In the genomic region with DNA sequence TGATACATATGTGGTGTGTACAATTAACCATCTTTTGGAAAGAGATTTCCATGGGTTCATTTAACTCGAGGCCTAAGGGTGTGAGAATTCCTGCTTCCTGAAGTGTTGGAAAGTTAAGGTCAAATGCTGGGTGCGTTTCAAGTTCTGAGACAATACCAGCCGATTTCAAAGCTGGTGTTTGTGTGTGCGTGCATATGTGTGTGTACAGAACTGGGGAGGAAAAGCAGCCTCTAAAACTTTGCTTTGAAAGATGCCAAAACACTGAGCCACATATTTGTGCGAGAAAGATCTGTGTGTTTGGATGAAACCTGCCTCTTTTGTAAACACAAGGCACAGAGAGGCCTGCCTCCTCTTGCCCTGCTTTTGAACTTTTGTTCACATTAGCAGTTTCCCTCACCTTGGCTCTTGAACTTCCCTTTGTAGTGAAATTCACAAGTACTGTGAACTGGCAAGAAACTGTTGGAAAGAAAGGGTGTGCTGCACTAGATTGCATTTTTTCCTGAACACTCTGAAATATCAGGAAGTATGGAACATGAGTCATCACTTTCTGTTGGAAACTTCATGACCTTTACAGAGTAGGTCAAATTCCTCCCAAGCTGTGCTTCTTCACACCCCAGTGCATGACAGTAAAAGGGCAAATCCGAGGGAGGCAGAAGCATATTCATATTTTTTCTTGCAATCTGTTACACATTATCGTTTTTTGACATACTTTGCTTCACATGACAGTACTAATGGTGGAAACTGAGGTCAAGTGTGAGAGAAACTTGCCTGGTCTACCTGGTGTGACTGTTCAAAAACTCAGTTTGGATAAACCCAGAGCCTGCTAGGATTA, we compare ENCODE assay signal across 9 cellular contexts. TPM values are rescaled to one million over a fixed set of nuclear protein-coding genes. Genes with fewer than 3 reads are reported as not detected.
DNase-seq lines count a peak whose midpoint lies in the region; ATAC-seq and TF ChIP-seq lines count a peak whose summit lies in the region.
"Had no signal": no experiment of that assay in that cellular context is flagged by ENCODE, and none has a peak within 500 bp of the region (broad histone marks: within the 10 kb centered on the region; RNA-seq: fewer than 3 reads in every experiment).

No MANE protein-coding gene starts in this region.

- peak overlapping the region; percentile 96 for H3K27ac Mint-ChIP-seq in neural crest cell (ENCODE audit: unreplicated experiment)
- H3K27ac Mint-ChIP-seq in activated T-helper 17 cell treated with anti-CD3 and anti-CD28 coated beads, Interleukin-2, amount 50 U/mL, for 72 hours, result no peak overlapping the region
- H3K27ac Mint-ChIP-seq: naive B cell had no signal

- WGBS in esophagus, 2 donors, result 9 to 31% methylated on average over 7 of the region's 7 CpGs

- BruUV-seq in PC-9 (replicated peaks; lab: Mats Ljungman, UMichigan), result no TSS peak

- H3K9me2 ChIP-seq in PC-9 (ENCODE audit: insufficient read depth), result no peaks in the 10 kb centered on the region

- no peaks in the 10 kb centered on the region for H3K27me3 ChIP-seq in AG04450 (ENCODE audit: control insufficient read depth, insufficient read depth, low read length)
- no peaks in the 10 kb centered on the region for H3K27me3 ChIP-seq in PC-9 (ENCODE audit: insufficient read depth, low read depth)
- no peaks in the 10 kb centered on the region for H3K27me3 ChIP-seq in esophagus (ENCODE audit: control insufficient read depth in 1 of 2, insufficient read depth in 2 of 2, low read length in 2 of 2)

- ATAC-seq in HG02571 (IDR thresholded peaks at IDR 0.05; ENCODE audit: unreplicated experiment), result no peak
- ATAC-seq in activated T-helper 17 cell treated with anti-CD3 and anti-CD28 coated beads, Interleukin-2, amount 50 U/mL, for 72 hours (replicated peaks), result no peak

- H3K27me3 Mint-ChIP-seq in neural crest cell (ENCODE audit: low read depth), result no peaks in the 10 kb centered on the region
- H3K27me3 Mint-ChIP-seq in activated T-helper 17 cell treated with anti-CD3 and anti-CD28 coated beads, Interleukin-2, amount 50 U/mL, for 72 hours, result peaks cover 22% of the 10 kb centered on the region

- TF ChIP-seq CTCF in AG04450 (IDR thresholded peaks at IDR 0.05; ENCODE audit: low read depth, low read length) (no peak), PC-9 (conservative IDR thresholded peaks at IDR 0.05) (no peak), neural crest cell (conservative IDR thresholded peaks at IDR 0.05) (no peak)

- H3K4me3 ChIP-seq in AG04450 (ENCODE audit: low read depth, low read length) (no peak overlapping the region), PC-9 (no peak overlapping the region), esophagus (ENCODE audit: low read depth in 1 of 2, low read length in 2 of 2) (no peak overlapping the region)

- peak overlapping the region; percentile 58; the same call in 1 of the 2 replicates for H2AFZ ChIP-seq in PC-9

- DNase-seq in AG04450 (ENCODE audit: low read depth, low spot score) (peak; percentile 75), PC-9 (peak; percentile 35 to 83), neural crest cell (ENCODE audit: low read depth, low spot score) (no peak), RPMI8226 (no peak)
- no peak for DNase-seq in activated T-cell treated with anti-CD3 and anti-CD28 coated beads, Interleukin-2, amount 50 U/mL, for 48 hours
- DNase-seq: naive B cell had no signal

- H3K79me2 ChIP-seq in PC-9 (ENCODE audit: low read depth), result no peaks in the 10 kb centered on the region

- CTCF ChIA-PET in AG04450 (lab: Charles Lee) (interaction anchor here (0.8 to 2.4 kb wide), 2 partner anchors 55 to 296 kb away, joined by 3 to 9 read pairs; no protein-coding TSS in a partner anchor), PC-9 (lab: Charles Lee) (interaction anchor here (0.6 kb wide), 1 partner anchor 296 kb away, joined by 5 read pairs; no protein-coding TSS in a partner anchor)

- intact Hi-C loops in PC-9 (cut with micrococcal nuclease; ENCODE audit: unreplicated experiment), result loop anchor here (5.0 kb wide), 2 partner anchors 60 to 230 kb away; no protein-coding TSS in a partner anchor

- H3K4me1 ChIP-seq in PC-9 (replicated peaks; ENCODE audit: insufficient read depth) (peaks cover 24% of the 10 kb centered on the region), esophagus (ENCODE audit: control insufficient read depth in 2 of 2, insufficient read depth in 2 of 2, low read length in 1 of 2) (peaks cover 0 to 4% of the 10 kb centered on the region in 2 donors)

- peak overlapping the region; percentile 48 for H3K4me2 ChIP-seq in PC-9

- H3K4me1 Mint-ChIP-seq in neural crest cell, result peaks cover 35% of the 10 kb centered on the region
- H3K4me1 Mint-ChIP-seq in activated T-helper 17 cell treated with anti-CD3 and anti-CD28 coated beads, Interleukin-2, amount 50 U/mL, for 72 hours, result no peaks in the 10 kb centered on the region
- H3K4me1 Mint-ChIP-seq: naive B cell had no signal

- no peaks in the 10 kb centered on the region for H3K36me3 Mint-ChIP-seq in neural crest cell (ENCODE audit: low read depth)
- H3K36me3 Mint-ChIP-seq in activated T-helper 17 cell treated with anti-CD3 and anti-CD28 coated beads, Interleukin-2, amount 50 U/mL, for 72 hours (ENCODE audit: low read depth), result no peaks in the 10 kb centered on the region
- H3K36me3 Mint-ChIP-seq: naive B cell had no signal

- POLR2A ChIA-PET in AG04450 (lab: Yijun Ruan, JAX), result interaction anchor here (0.7 kb wide), 1 partner anchor 343 kb away, joined by 3 read pairs; no protein-coding TSS in a partner anchor
- POLR2A ChIA-PET in PC-9 (lab: Charles Lee; ENCODE audit: unreplicated experiment), result no interaction called here

- H4K20me1 ChIP-seq in PC-9 (ENCODE audit: insufficient read depth), result no peaks in the 10 kb centered on the region

- H3K27ac ChIP-seq in AG04450 (ENCODE audit: low read depth, low read length) (peak overlapping the region; percentile 89), PC-9 (peak overlapping the region; percentile 96), esophagus (ENCODE audit: low read depth in 2 of 2, low read length in 1 of 2) (peak overlapping the region; percentile 79 to 85)

- H3K9me3 ChIP-seq in AG04450 (ENCODE audit: control insufficient read depth, insufficient read depth, low read length) (no peaks in the 10 kb centered on the region), PC-9 (ENCODE audit: insufficient read depth, low read depth) (peaks cover 5% of the 10 kb centered on the region; the same call in 1 of the 2 replicates), esophagus (ENCODE audit: control insufficient read depth in 2 of 2, insufficient read depth in 1 of 2, low read depth in 1 of 2, low read length in 1 of 2) (no peaks in the 10 kb centered on the region)

- no peaks in the 10 kb centered on the region for H3K36me3 ChIP-seq in PC-9 (ENCODE audit: low read depth)
- H3K36me3 ChIP-seq in esophagus (ENCODE audit: control insufficient read depth in 2 of 2, insufficient read depth in 2 of 2, low read length in 1 of 2), result no peaks in the 10 kb centered on the region

- no peak overlapping the region for H3K4me3 Mint-ChIP-seq in neural crest cell
- no peak overlapping the region for H3K4me3 Mint-ChIP-seq in activated T-helper 17 cell treated with anti-CD3 and anti-CD28 coated beads, Interleukin-2, amount 50 U/mL, for 72 hours
- H3K4me3 Mint-ChIP-seq: naive B cell had no signal

- H3F3A ChIP-seq in PC-9 (ENCODE audit: insufficient read depth, low read depth), result peaks cover 18% of the 10 kb centered on the region; the same call in 1 of the 2 replicates

- H3K9me3 Mint-ChIP-seq in neural crest cell, result no peaks in the 10 kb centered on the region
- H3K9me3 Mint-ChIP-seq in activated T-helper 17 cell treated with anti-CD3 and anti-CD28 coated beads, Interleukin-2, amount 50 U/mL, for 72 hours, result no peaks in the 10 kb centered on the region

RNA-seq across cellular contexts. Expression of gene CAVIN2, which starts 20.0 kb away (rescaled TPM):
- polyA plus RNA-seq in AG04450 (2011; rRNA removed), result 22.0 and 26.1 TPM in 2 replicates
- polyA minus RNA-seq in AG04450 (2011; rRNA and poly(A)+ RNA removed), result 28.8 and 33.0 TPM in 2 replicates
- 2.3 and 2.5 TPM in 2 replicates for total RNA-seq in PC-9 (2021)
- 10 to 100 TPM in 1 of 2 donors, 1 to 10 TPM in 1; 6.5 to 11.1 TPM for polyA plus RNA-seq in esophagus
- total RNA-seq in neural crest cell, result not detected in 2 replicates
- total RNA-seq in activated T-helper 17 cell treated with anti-CD3 and anti-CD28 coated beads, Interleukin-2, amount 50 U/mL, for 72 hours, result under 1 TPM in 1 of 2 donors, not detected in 1; 0.15 TPM

Comparison
In these comparisons a context has a peak if more than half of its experiments do, and no peak if none do; other contexts are left out.
1. DNase-seq: peak in AG04450 (single experiment) and PC-9 (2 of 2); none in neural crest cell (single experiment), activated T-cell treated with anti-CD3 and anti-CD28 coated beads, Interleukin-2, amount 50 U/mL, for 48 hours (0 of 2) and RPMI8226 (single experiment).
2. Peak in every context shown above with its lines, with median percentiles within 50 percentile points of each other: H3K27ac ChIP-seq.